In genomic region chr17:56913867-56914640, GRCh38 we compare ENCODE assay signal across 8 cellular contexts.
DNase-seq lines count a peak whose midpoint lies in the region; ATAC-seq and TF ChIP-seq lines count a peak whose summit lies in the region.

TRIM25 (minus strand) TSS chr17:56914049; CDS start chr17:56913988, 61 bp downstream.

- peak within 1 kb of the TSS; percentile 90 to 98 (median 92) for H3K4me3 Mint-ChIP-seq in nephron

- H3K4me3 ChIP-seq in fibroblast of pulmonary artery (replicated peaks; ENCODE audit: low read depth, low read length): peak within 1 kb of the TSS; percentile 87

- H3K27ac Mint-ChIP-seq in nephron: peak within 1 kb of the TSS; percentile 27 to 77 (median 48)

- DNase-seq in EH (ENCODE audit: low read depth): peak; percentile 91
- DNase-seq in GOT3 (lab: John Stamatoyannopoulos, UW): peak; percentile 88
- peak; percentile 90 for DNase-seq in LoVo (ENCODE audit: low spot score)
- DNase-seq in activated T-helper 9 cell treated with anti-CD3 and anti-CD28 coated beads, Interleukin-2, amount 50 U/mL, for 16 hours (ENCODE audit: low read depth): peak; percentile 85
- DNase-seq in fibroblast of pulmonary artery (ENCODE audit: low read depth): peak; percentile 86
- DNase-seq in stimulated activated naive CD8-positive, alpha-beta T cell treated with anti-CD3 and anti-CD28 coated beads, Interleukin-15, Interleukin-2, amounts not matched to agents 100 U/mL and 50 U/mL, for 24 hours: peak; percentile 90

- H3K36me3 Mint-ChIP-seq in nephron (ENCODE audit: low read depth): no peaks in the 10 kb centered on the region

- H3K9me3 Mint-ChIP-seq in nephron: peaks cover 10% of the 10 kb centered on the region

- H3K27me3 Mint-ChIP-seq in nephron (ENCODE audit: low read depth): no peaks in the 10 kb centered on the region

- peak; percentile 80 for ATAC-seq in stimulated activated naive CD8-positive, alpha-beta T cell treated with anti-CD3 and anti-CD28 coated beads, Interleukin-15, Interleukin-2, amounts not matched to agents 100 U/mL and 50 U/mL, for 24 hours

- peak; percentile 97 for TF ChIP-seq POLR2A in Raji (IDR thresholded peaks at IDR 0.05; ENCODE audit: insufficient read depth, low read depth, low read length)

- H3K4me1 Mint-ChIP-seq in nephron: peaks cover 4% of the 10 kb centered on the region

- TF ChIP-seq CTCF in fibroblast of pulmonary artery (IDR thresholded peaks at IDR 0.05; ENCODE audit: low read length, missing control alignments) (no peak), nephron (IDR thresholded peaks at IDR 0.05; ENCODE audit: unreplicated experiment in 3 of 3) (no peak)

Comparison
In these comparisons a context has a peak if more than half of its experiments do, and no peak if none do; other contexts are left out.
1. Peak in every context shown above with its lines: DNase-seq, ATAC-seq and H3K4me3 ChIP-seq.